7 cellular contexts compared by ENCODE assay signal in genomic region chr21:17512245-17513213, GRCh38. TPM values are rescaled to one million over a fixed set of nuclear protein-coding genes. Genes with fewer than 3 reads are reported as not detected.
DNase-seq lines count a peak whose midpoint lies in the region; ATAC-seq lines count a peak whose summit lies in the region.

CXADR (plus strand) TSS chr21:17513043; CDS start chr21:17513130, 87 bp downstream.

- peak; percentile 83 for ATAC-seq in GM18520 (IDR thresholded peaks at IDR 0.05; ENCODE audit: unreplicated experiment)
- peak; percentile 78 for ATAC-seq in HG03066 (IDR thresholded peaks at IDR 0.05; ENCODE audit: low read depth, unreplicated experiment)

- no peaks in the 10 kb centered on the region for H3K9me3 ChIP-seq in duodenal mucosa (ENCODE audit: control insufficient read depth in 1 of 2, low read length in 2 of 2)

- H3K9ac ChIP-seq in duodenal mucosa (ENCODE audit: low read depth in 1 of 2, low read length in 2 of 2) = peak within 1 kb of the TSS; percentile 76 to 92

- DNase-seq in NCI-H2196 treated with DMSO at 0.1 percent for 48 hours (lab: John Stamatoyannopoulos, UW; ENCODE audit: unreplicated experiment) = peak; percentile 83
- DNase-seq in activated CD4-positive, alpha-beta T cell treated with anti-CD3 and anti-CD28 coated beads, Interleukin-2, amount 50 U/mL, for 4 hours = peak; percentile 72 to 78
- DNase-seq in lung microvascular endothelial cell (ENCODE audit: low read depth in 2 of 2) = peak; percentile 10 to 88
- peak; percentile 21 for DNase-seq in stimulated activated CD8-positive, alpha-beta memory T cell treated with anti-CD3 and anti-CD28 coated beads, Interleukin-12 subunit alpha, Interleukin-12 subunit beta, amount 100 ng/mL, for 24 hours (ENCODE audit: extremely low read depth)

- H3K36me3 ChIP-seq in duodenal mucosa (ENCODE audit: control insufficient read depth in 1 of 2, insufficient read depth in 2 of 2, low read length in 2 of 2) = no peaks in the 10 kb centered on the region

- H3K27ac ChIP-seq in duodenal mucosa (ENCODE audit: low read depth, low read length) = peak within 1 kb of the TSS; percentile 85

- no peaks in the 10 kb centered on the region for H3K27me3 ChIP-seq in duodenal mucosa (ENCODE audit: control insufficient read depth in 1 of 2, insufficient read depth in 2 of 2, low read length in 2 of 2)

- peak within 1 kb of the TSS; percentile 86 to 91 for H3K4me3 ChIP-seq in duodenal mucosa (ENCODE audit: low read depth in 1 of 2, low read length in 2 of 2)

- peaks cover 0 to 3% of the 10 kb centered on the region in 2 donors for H3K4me1 ChIP-seq in duodenal mucosa (ENCODE audit: control insufficient read depth in 1 of 2, insufficient read depth in 2 of 2, low read length in 2 of 2)

RNA-seq across cellular contexts. Expression of gene CXADR, which starts in this region (rescaled TPM):
- total RNA-seq in lung microvascular endothelial cell = 36.0 and 77.6 TPM in 2 replicates

Comparison
In these comparisons a context has a peak if more than half of its experiments do, and no peak if none do; other contexts are left out.
1. Peak in every context shown above with its lines: DNase-seq, ATAC-seq, H3K4me3 ChIP-seq and H3K27ac ChIP-seq.
2. DNase-seq: peak in every context shown above with its lines; median percentile 83 in NCI-H2196 treated with DMSO at 0.1 percent for 48 hours; 75 in activated CD4-positive, alpha-beta T cell treated with anti-CD3 and anti-CD28 coated beads, Interleukin-2, amount 50 U/mL, for 4 hours; 49 in lung microvascular endothelial cell; 21 in stimulated activated CD8-positive, alpha-beta memory T cell treated with anti-CD3 and anti-CD28 coated beads, Interleukin-12 subunit alpha, Interleukin-12 subunit beta, amount 100 ng/mL, for 24 hours.